Comparison of ENCODE assay signal across 20 cellular contexts in the genomic region with DNA sequence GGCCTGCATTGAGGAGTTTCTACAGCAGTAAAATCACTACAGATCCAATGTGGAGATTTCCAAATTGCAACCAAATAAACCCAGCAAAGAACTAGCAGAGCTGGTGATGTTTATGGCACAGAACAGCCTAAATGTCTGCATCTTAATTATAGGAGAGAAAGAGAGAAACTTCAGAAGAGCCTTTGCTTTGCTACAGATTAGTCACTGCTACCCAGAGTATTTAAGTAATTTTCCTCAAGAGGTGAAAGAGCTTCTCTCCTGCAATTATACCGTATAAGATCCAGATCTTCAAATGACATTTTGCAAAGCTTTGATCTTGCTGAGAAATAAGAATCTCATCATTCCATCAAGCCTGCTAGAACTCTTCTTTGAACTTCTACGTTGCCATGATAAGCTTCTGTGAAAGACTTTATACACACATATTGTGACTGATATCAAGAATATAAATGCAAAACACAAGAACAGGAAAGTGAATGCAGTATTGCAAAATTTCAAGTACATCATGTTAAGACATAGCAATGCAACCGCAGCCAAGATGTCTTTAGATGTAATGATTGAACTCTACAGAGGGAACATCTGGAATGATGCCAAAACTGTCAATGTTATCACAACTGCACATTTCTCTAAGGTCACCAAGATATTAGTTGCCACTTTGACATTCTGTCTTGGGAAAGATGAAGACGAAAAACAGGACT.
"Had no signal": no experiment of that assay in that cellular context is flagged by ENCODE, and none has a peak within 500 bp of the region (broad histone marks: within the 10 kb centered on the region; RNA-seq: fewer than 3 reads in every experiment).

No MANE protein-coding gene starts in this region.

- ATAC-seq: activated CD8-positive, alpha-beta T cell treated with anti-CD3 and anti-CD28 coated beads for 36 hours; left cardiac atrium; lower lobe of right lung; natural killer cell treated with Interleukin-12 subunit alpha and Interleukin-12 subunit beta and Interleukin-15 and Interleukin-18, amount 100 ng/mL, for 72 hours; right cardiac atrium; stimulated activated naive CD8-positive, alpha-beta T cell treated with anti-CD3 and anti-CD28 coated beads, Interleukin-15, Interleukin-2, amounts not matched to agents 100 U/mL and 50 U/mL, for 24 hours had no signal

- H3K36me3 Mint-ChIP-seq: activated naive CD8-positive, alpha-beta T cell treated with anti-CD3 and anti-CD28 coated beads, Interleukin-2, amount 10 ng/mL, durations not matched to agents 7 days and 5 days; natural killer cell treated with Interleukin-12 subunit alpha and Interleukin-12 subunit beta and Interleukin-15 and Interleukin-18, amount 100 ng/mL, for 72 hours had no signal

- DNase-seq: activated CD8-positive, alpha-beta memory T cell treated with anti-CD3 and anti-CD28 coated beads, Interleukin-2, amount 50 U/mL, for 4 hours; activated CD8-positive, alpha-beta T cell treated with anti-CD3 and anti-CD28 coated beads for 36 hours; activated gamma-delta T cell treated with Interleukin-2 at 50 U/mL for 16 hours; activated naive CD8-positive, alpha-beta T cell treated with anti-CD3 and anti-CD28 coated beads, Interleukin-2, amount 10 ng/mL, durations not matched to agents 7 days and 5 days; activated T-cell treated with anti-CD3 and anti-CD28 coated beads, Interleukin-2, amount 50 U/mL, for 72 hours; central memory CD4-positive, alpha-beta T cell; cortex of kidney; effector memory CD4-positive, alpha-beta T cell; glutamatergic neuron; left cardiac atrium; lower lobe of right lung; occipital lobe; right cardiac atrium; stimulated activated CD4-positive, alpha-beta T cell treated with anti-CD3 and anti-CD28 coated beads, Interleukin-2, amount 100 ng/mL, for 48 hours; stimulated activated naive CD8-positive, alpha-beta T cell treated with anti-CD3 and anti-CD28 coated beads, Interleukin-15, Interleukin-2, amounts not matched to agents 100 U/mL and 50 U/mL, for 24 hours; T-helper 9 cell had no signal

- H3K9me3 Mint-ChIP-seq: activated CD8-positive, alpha-beta T cell treated with anti-CD3 and anti-CD28 coated beads for 36 hours; activated naive CD8-positive, alpha-beta T cell treated with anti-CD3 and anti-CD28 coated beads, Interleukin-2, amount 10 ng/mL, durations not matched to agents 7 days and 5 days; activated T-cell treated with anti-CD3 and anti-CD28 coated beads, Interleukin-2, amount 50 U/mL, for 72 hours; natural killer cell treated with Interleukin-12 subunit alpha and Interleukin-12 subunit beta and Interleukin-15 and Interleukin-18, amount 100 ng/mL, for 72 hours had no signal

- H3K4me3 Mint-ChIP-seq: activated CD8-positive, alpha-beta T cell treated with anti-CD3 and anti-CD28 coated beads for 36 hours; activated naive CD8-positive, alpha-beta T cell treated with anti-CD3 and anti-CD28 coated beads, Interleukin-2, amount 10 ng/mL, durations not matched to agents 7 days and 5 days; activated T-cell treated with anti-CD3 and anti-CD28 coated beads, Interleukin-2, amount 50 U/mL, for 72 hours; natural killer cell treated with Interleukin-12 subunit alpha and Interleukin-12 subunit beta and Interleukin-15 and Interleukin-18, amount 100 ng/mL, for 72 hours had no signal

- H3K27ac Mint-ChIP-seq: activated CD8-positive, alpha-beta T cell treated with anti-CD3 and anti-CD28 coated beads for 36 hours; activated naive CD8-positive, alpha-beta T cell treated with anti-CD3 and anti-CD28 coated beads, Interleukin-2, amount 10 ng/mL, durations not matched to agents 7 days and 5 days; activated T-cell treated with anti-CD3 and anti-CD28 coated beads, Interleukin-2, amount 50 U/mL, for 72 hours; natural killer cell treated with Interleukin-12 subunit alpha and Interleukin-12 subunit beta and Interleukin-15 and Interleukin-18, amount 100 ng/mL, for 72 hours; progenitor cell of endocrine pancreas had no signal

- H3K4me3 ChIP-seq: ascending aorta, lower lobe of right lung, suprapubic skin had no signal

- H3K4me1 Mint-ChIP-seq: activated naive CD8-positive, alpha-beta T cell treated with anti-CD3 and anti-CD28 coated beads, Interleukin-2, amount 10 ng/mL, durations not matched to agents 7 days and 5 days had no signal

- H3K27me3 Mint-ChIP-seq: progenitor cell of endocrine pancreas had no signal
